18 cellular contexts compared by ENCODE assay signal in genomic region chr5:126857472-126858410, GRCh38.
A peak's percentile ranks its signal among the peaks of the same experiment; 100 is the strongest.
DNase-seq lines count a peak whose midpoint lies in the region; ATAC-seq and TF ChIP-seq lines count a peak whose summit lies in the region.
"Had no signal": no experiment of that assay in that cellular context is flagged by ENCODE, and none has a peak within 500 bp of the region (broad histone marks: within the 10 kb centered on the region; RNA-seq: fewer than 3 reads in every experiment).

No MANE protein-coding gene starts in this region.

- H3K9me3 Mint-ChIP-seq in brain, result peaks cover 0 to 3% (median 2%) of the 10 kb centered on the region in 5 experiments

- H3K4me1 ChIP-seq in left ventricle myocardium inferior (peaks cover 17% of the 10 kb centered on the region), osteoblast (ENCODE audit: insufficient read depth, low read length) (peaks cover 10% of the 10 kb centered on the region), thyroid gland (peaks cover 0 to 2% of the 10 kb centered on the region in 2 donors)
- H3K4me1 ChIP-seq: breast epithelium, right lobe of liver had no signal

- no peak for TF ChIP-seq POLR2A in thyroid gland (IDR thresholded peaks at IDR 0.05)

- 81 to 82% methylated on average over 13 of the region's 13 CpGs for WGBS in thyroid gland, 2 donors

- H3K27me3 Mint-ChIP-seq in brain, result no peaks in the 10 kb centered on the region
- H3K27me3 Mint-ChIP-seq: activated naive CD4-positive, alpha-beta T cell treated with anti-CD3 and anti-CD28 coated beads, Interleukin-2, amount 10 ng/mL, durations not matched to agents 7 days and 5 days; naive thymus-derived CD8-positive, alpha-beta T cell had no signal

- no peaks in the 10 kb centered on the region for H3K36me3 ChIP-seq in left ventricle myocardium inferior
- no peaks in the 10 kb centered on the region for H3K36me3 ChIP-seq in osteoblast (ENCODE audit: insufficient read depth, low read length)
- H3K36me3 ChIP-seq in thyroid gland, result no peaks in the 10 kb centered on the region
- H3K36me3 ChIP-seq: breast epithelium, right lobe of liver had no signal

- H3K27ac ChIP-seq in left ventricle myocardium inferior (replicated peaks) (peak overlapping the region; percentile 27), osteoblast (ENCODE audit: low read depth, low read length) (no peak overlapping the region), thyroid gland (no peak overlapping the region)
- H3K27ac ChIP-seq: right lobe of liver had no signal

- H3K79me2 ChIP-seq in osteoblast (ENCODE audit: insufficient read depth, low read length), result no peaks in the 10 kb centered on the region

- H3K4me2 ChIP-seq in osteoblast (ENCODE audit: insufficient read depth, low read length), result peak overlapping the region; percentile 23

- TF ChIP-seq CTCF in brain (conservative IDR thresholded peaks at IDR 0.05) (no peak), left ventricle myocardium inferior (IDR thresholded peaks at IDR 0.05; ENCODE audit: borderline replicate concordance) (no peak), osteoblast (IDR thresholded peaks at IDR 0.05; ENCODE audit: extremely low read depth, low read depth, low read length) (no peak), thyroid gland (IDR thresholded peaks at IDR 0.05) (no peak)

- H3K4me1 Mint-ChIP-seq in brain, result peaks cover 27% of the 10 kb centered on the region

- H3K9me3 ChIP-seq in left ventricle myocardium inferior (replicated peaks), result no peaks in the 10 kb centered on the region
- no peaks in the 10 kb centered on the region for H3K9me3 ChIP-seq in osteoblast (ENCODE audit: low read depth, low read length)
- no peaks in the 10 kb centered on the region for H3K9me3 ChIP-seq in thyroid gland
- H3K9me3 ChIP-seq: breast epithelium, right lobe of liver had no signal

- peaks cover 18% of the 10 kb centered on the region for H3K36me3 Mint-ChIP-seq in brain

- ATAC-seq in HG02885 (IDR thresholded peaks at IDR 0.05; ENCODE audit: poor library complexity, unreplicated experiment) (no peak), HG02642 (IDR thresholded peaks at IDR 0.05; ENCODE audit: poor library complexity, unreplicated experiment) (no peak)
- ATAC-seq: naive thymus-derived CD8-positive, alpha-beta T cell; right lobe of liver had no signal

- no peaks in the 10 kb centered on the region for H4K20me1 ChIP-seq in osteoblast (ENCODE audit: insufficient read depth, low read length)

- intact Hi-C loops in left ventricle myocardium inferior (cut with micrococcal nuclease) (no loop called here), thyroid gland (cut with DNase I) (no loop called here)

- H3K4me3 ChIP-seq in left ventricle myocardium inferior (no peak overlapping the region), osteoblast (ENCODE audit: insufficient read depth, low read length) (no peak overlapping the region), thyroid gland (replicated peaks in 1 of 3) (no peak overlapping the region)
- H3K4me3 ChIP-seq: breast epithelium, right lobe of liver had no signal

- H3K27ac Mint-ChIP-seq in brain, result peak overlapping the region in 4 of 5 experiments; percentile 43 to 81 (median 76)
- H3K27ac Mint-ChIP-seq: activated naive CD4-positive, alpha-beta T cell treated with anti-CD3 and anti-CD28 coated beads, Interleukin-2, amount 10 ng/mL, durations not matched to agents 7 days and 5 days had no signal

- H3K27me3 ChIP-seq in left ventricle myocardium inferior (ENCODE audit: low read depth), result no peaks in the 10 kb centered on the region
- H3K27me3 ChIP-seq in osteoblast (ENCODE audit: insufficient read depth, low read length), result no peaks in the 10 kb centered on the region
- H3K27me3 ChIP-seq in thyroid gland, result no peaks in the 10 kb centered on the region
- H3K27me3 ChIP-seq: breast epithelium, right lobe of liver had no signal

- no peak overlapping the region for H2AFZ ChIP-seq in osteoblast (ENCODE audit: low read length)

- peak; percentile 29 for DNase-seq in EH (ENCODE audit: low read depth)
- no peak for DNase-seq in left ventricle myocardium inferior
- peak; percentile 87 for DNase-seq in osteoblast (ENCODE audit: insufficient read length, low spot score, missing footprints)
- no peak for DNase-seq in thyroid gland
- no peak for DNase-seq in midbrain (lab: John Stamatoyannopoulos, UW)
- DNase-seq: activated CD4-positive, alpha-beta T cell treated with anti-CD3 and anti-CD28 coated beads for 4 hours; activated naive CD4-positive, alpha-beta T cell treated with anti-CD3 and anti-CD28 coated beads, Interleukin-2, amount 10 ng/mL, durations not matched to agents 7 days and 5 days; activated T-cell treated with anti-CD3 and anti-CD28 coated beads for 4 hours; effector CD8-positive, alpha-beta T cell; KBM-7; naive thymus-derived CD8-positive, alpha-beta T cell; NCI-H446 treated with DMSO at 0.1 percent for 48 hours; right lobe of liver; T1000 had no signal

- H3K4me3 Mint-ChIP-seq in brain, result no peak overlapping the region
- H3K4me3 Mint-ChIP-seq: activated naive CD4-positive, alpha-beta T cell treated with anti-CD3 and anti-CD28 coated beads, Interleukin-2, amount 10 ng/mL, durations not matched to agents 7 days and 5 days; naive thymus-derived CD8-positive, alpha-beta T cell had no signal

Comparison
In these comparisons a context has a peak if more than half of its experiments do, and no peak if none do; other contexts are left out.
1. DNase-seq: peak in EH (single experiment) and osteoblast (single experiment); none in left ventricle myocardium inferior (single experiment), thyroid gland (0 of 2) and midbrain (single experiment).